Comparison of ENCODE assay signal across 21 cellular contexts in genomic region chr20:38156280-38156679, GRCh38. TPM values are rescaled to one million over a fixed set of nuclear protein-coding genes. Genes with fewer than 3 reads are reported as not detected.
DNase-seq lines count a peak whose midpoint lies in the region; ATAC-seq and TF ChIP-seq lines count a peak whose summit lies in the region.
"Had no signal": no experiment of that assay in that cellular context is flagged by ENCODE, and none has a peak within 500 bp of the region (broad histone marks: within the 10 kb centered on the region; RNA-seq: fewer than 3 reads in every experiment).

No MANE protein-coding gene starts in this region.

- peaks cover 23% of the 10 kb centered on the region for H3K4me1 Mint-ChIP-seq in MCF 10A (ENCODE audit: insufficient read depth, unreplicated experiment)

- no peak for ATAC-seq in GM21717 (IDR thresholded peaks at IDR 0.05; ENCODE audit: unreplicated experiment)
- ATAC-seq: activated CD4-positive, CD25-positive, alpha-beta regulatory T cell treated with anti-CD3 and anti-CD28 coated beads, Interleukin-2, amount 50 U/mL, for 24 hours; activated CD8-positive, alpha-beta T cell treated with anti-CD3 and anti-CD28 coated beads, Interleukin-2, amount 10 ng/mL, durations not matched to agents 7 days and 5 days; activated T-cell treated with anti-CD3 and anti-CD28 coated beads, Interleukin-2, amount 50 U/mL, for 72 hours had no signal

- peak overlapping the region; percentile 63 for H3K27ac Mint-ChIP-seq in MCF 10A (ENCODE audit: low read depth, unreplicated experiment)
- H3K27ac Mint-ChIP-seq: activated CD8-positive, alpha-beta T cell treated with anti-CD3 and anti-CD28 coated beads, Interleukin-2, amount 10 ng/mL, durations not matched to agents 7 days and 5 days; activated naive CD4-positive, alpha-beta T cell treated with anti-CD3 and anti-CD28 coated beads, Interleukin-2, amount 50 U/mL, for 24 hours; activated T-cell treated with anti-CD3 and anti-CD28 coated beads, Interleukin-2, amount 50 U/mL, for 72 hours had no signal

- H3K27me3 Mint-ChIP-seq in MCF 10A (ENCODE audit: insufficient read depth, unreplicated experiment), result no peaks in the 10 kb centered on the region
- H3K27me3 Mint-ChIP-seq: activated naive CD4-positive, alpha-beta T cell treated with anti-CD3 and anti-CD28 coated beads, Interleukin-2, amount 50 U/mL, for 24 hours had no signal

- dilution Hi-C loops in mammary epithelial cell (cut with HindIII; ENCODE audit: low sequenced_read_pairs), result no loop called here

- H3K36me3 ChIP-seq in mammary epithelial cell (ENCODE audit: insufficient read depth, low read length) (peaks cover 3% of the 10 kb centered on the region), muscle layer of colon (ENCODE audit: insufficient read depth, low read length) (peaks cover 23% of the 10 kb centered on the region), tibial artery (peaks cover 49 to 67% (median 63%) of the 10 kb centered on the region in 3 donors)

- H3K36me3 Mint-ChIP-seq in MCF 10A (ENCODE audit: insufficient read depth, unreplicated experiment), result no peaks in the 10 kb centered on the region
- H3K36me3 Mint-ChIP-seq: activated naive CD4-positive, alpha-beta T cell treated with anti-CD3 and anti-CD28 coated beads, Interleukin-2, amount 50 U/mL, for 24 hours had no signal

- H3K9me3 ChIP-seq in mammary epithelial cell (replicated peaks; ENCODE audit: insufficient read depth, low read length), result no peaks in the 10 kb centered on the region
- H3K9me3 ChIP-seq in muscle layer of colon (ENCODE audit: low read length), result no peaks in the 10 kb centered on the region
- H3K9me3 ChIP-seq in tibial artery, result no peaks in the 10 kb centered on the region
- H3K9me3 ChIP-seq: right lobe of liver had no signal

- POLR2A ChIA-PET in MCF 10A (lab: Yijun Ruan, JAX), result interaction anchor here (0.8 to 1.5 kb wide), 4 partner anchors 13 to 91 kb away, joined by 3 to 5 read pairs (median 4); no protein-coding TSS in a partner anchor

- BruUV-seq in MCF 10A (replicated peaks; lab: Mats Ljungman, UMichigan) (no TSS peak), mammary epithelial cell (replicated peaks; lab: Mats Ljungman, UMichigan) (no TSS peak)

- H3K79me2 ChIP-seq in mammary epithelial cell (ENCODE audit: insufficient read depth, low read length), result no peaks in the 10 kb centered on the region

- 83% methylated on average over 6 of the region's 6 CpGs for WGBS in mammary epithelial cell (ENCODE audit: low coverage, missing lambda C conversion rate)

- H3K4me3 ChIP-seq in mammary epithelial cell (replicated peaks in 1 of 3; ENCODE audit: insufficient read depth in 1 of 3, low read depth in 2 of 3, low read length in 3 of 3) (no peak overlapping the region), muscle layer of colon (ENCODE audit: low read depth in 1 of 2, low read length in 2 of 2) (no peak overlapping the region), tibial artery (no peak overlapping the region)
- H3K4me3 ChIP-seq: right lobe of liver had no signal

- no peak overlapping the region for H2AFZ ChIP-seq in mammary epithelial cell (ENCODE audit: low read depth, low read length)

- intact Hi-C loops in MCF 10A (cut with micrococcal nuclease), result no loop called here
- intact Hi-C loops in mammary epithelial cell (cut with micrococcal nuclease), result no loop called here
- intact Hi-C loops in tibial artery (cut with DNase I; ENCODE audit: low total_unique reads), result no loop called here

- CTCF ChIA-PET in MCF 10A (lab: Yijun Ruan, JAX) (interaction anchor here (0.9 to 1.5 kb wide), 5 partner anchors 8 to 99 kb away, joined by 3 to 6 read pairs (median 4); partner anchors contain the start of gene TGM2), mammary epithelial cell (lab: Charles Lee; ENCODE audit: low non-redundant PET) (interaction anchor here (0.7 kb wide), 1 partner anchor 65 kb away, joined by 6 read pairs; no protein-coding TSS in a partner anchor)

- in situ Hi-C loops in mammary epithelial cell (cut with MboI; ENCODE audit: low sequenced_read_pairs in 2 of 2), result no loop called here

- no peak overlapping the region for H3K4me2 ChIP-seq in mammary epithelial cell (ENCODE audit: insufficient read depth, low read depth, low read length)

- H4K20me1 ChIP-seq in mammary epithelial cell (ENCODE audit: insufficient read depth, low read length), result no peaks in the 10 kb centered on the region

- no peak overlapping the region for H3K9ac ChIP-seq in mammary epithelial cell (ENCODE audit: insufficient read depth, low read length)
- no peak overlapping the region for H3K9ac ChIP-seq in muscle layer of colon (ENCODE audit: low read length)

- no peaks in the 10 kb centered on the region for H3K27me3 ChIP-seq in mammary epithelial cell (ENCODE audit: insufficient read depth, low read length)
- H3K27me3 ChIP-seq in muscle layer of colon (ENCODE audit: control insufficient read depth in 1 of 2, insufficient read depth in 2 of 2, low read length in 2 of 2), result no peaks in the 10 kb centered on the region
- H3K27me3 ChIP-seq in tibial artery, result no peaks in the 10 kb centered on the region
- H3K27me3 ChIP-seq: right lobe of liver had no signal

- DNase-seq in MCF 10A (ENCODE audit: unreplicated experiment) (peak; percentile 65), mammary epithelial cell (no peak), tibial artery (no peak), H4 (ENCODE audit: low spot score) (no peak)
- DNase-seq in activated naive CD4-positive, alpha-beta T cell treated with Interleukin-2 at 50 U/mL for 16 hours, result no peak
- DNase-seq: activated CD8-positive, alpha-beta T cell treated with anti-CD3 and anti-CD28 coated beads, Interleukin-2, amount 10 ng/mL, durations not matched to agents 7 days and 5 days; activated T-cell treated with anti-CD3 and anti-CD28 coated beads, Interleukin-2, amount 50 U/mL, for 72 hours; cerebellar nuclear complex; effector memory CD4-positive, alpha-beta T cell; EL; head of caudate nucleus; NCI-H1436; NCI-H524 treated with DMSO at 0.1 percent for 48 hours; right lobe of liver; SW 1271 had no signal

- H3K27ac ChIP-seq in mammary epithelial cell (ENCODE audit: insufficient read depth, low read depth, low read length), result no peak overlapping the region
- peak overlapping the region; percentile 10 for H3K27ac ChIP-seq in cingulate gyrus (ENCODE audit: low read depth, low read length)
- H3K27ac ChIP-seq in muscle layer of colon (ENCODE audit: low read depth, low read length), result peak overlapping the region; percentile 49
- peak overlapping the region; percentile 84 to 89 for H3K27ac ChIP-seq in tibial artery
- H3K27ac ChIP-seq: 22Rv1 had no signal

- TF ChIP-seq CTCF in MCF 10A (IDR thresholded peaks at IDR 0.05; ENCODE audit: unreplicated experiment), result no peak
- TF ChIP-seq CTCF in mammary epithelial cell (conservative IDR thresholded peaks at IDR 0.05 in 1 of 2, IDR thresholded peaks at IDR 0.05 in 1 of 2; ENCODE audit: extremely low read depth in 1 of 2, insufficient read depth in 1 of 2, low read depth in 1 of 2, low read length in 2 of 2), result no peak
- TF ChIP-seq CTCF in tibial artery (IDR thresholded peaks at IDR 0.05), result no peak

- H3K4me3 Mint-ChIP-seq in MCF 10A (ENCODE audit: unreplicated experiment), result no peak overlapping the region
- H3K4me3 Mint-ChIP-seq: activated CD8-positive, alpha-beta T cell treated with anti-CD3 and anti-CD28 coated beads, Interleukin-2, amount 10 ng/mL, durations not matched to agents 7 days and 5 days; activated naive CD4-positive, alpha-beta T cell treated with anti-CD3 and anti-CD28 coated beads, Interleukin-2, amount 50 U/mL, for 24 hours; activated T-cell treated with anti-CD3 and anti-CD28 coated beads, Interleukin-2, amount 50 U/mL, for 72 hours had no signal

- H3K9me3 Mint-ChIP-seq in MCF 10A (ENCODE audit: unreplicated experiment), result no peaks in the 10 kb centered on the region
- H3K9me3 Mint-ChIP-seq: activated naive CD4-positive, alpha-beta T cell treated with anti-CD3 and anti-CD28 coated beads, Interleukin-2, amount 50 U/mL, for 24 hours; activated T-cell treated with anti-CD3 and anti-CD28 coated beads, Interleukin-2, amount 50 U/mL, for 72 hours had no signal

- H3K4me1 ChIP-seq in mammary epithelial cell (ENCODE audit: insufficient read depth, low read length), result peaks cover 8% of the 10 kb centered on the region
- H3K4me1 ChIP-seq in muscle layer of colon (ENCODE audit: insufficient read depth, low read length), result peaks cover 42% of the 10 kb centered on the region
- peaks cover 10 to 90% (median 70%) of the 10 kb centered on the region in 4 donors for H3K4me1 ChIP-seq in tibial artery

RNA-seq across cellular contexts. Expression of gene TGM2, which starts 8.8 kb away (rescaled TPM):
- total RNA-seq in MCF 10A (2022), result 0.76 and 1.5 TPM in 2 replicates
- total RNA-seq in mammary epithelial cell, result 100 to 1,000 TPM in 1 of 2 donors, 10 to 100 TPM in 1; 53.4 to 252 TPM
- polyA plus RNA-seq in mammary epithelial cell, result 98.1 TPM
- polyA minus RNA-seq in mammary epithelial cell, result 98.9 TPM
- 7.0 and 7.1 TPM in 2 replicates for total RNA-seq in H4 (2014; rRNA removed; shearing (Covaris generic))
